8 cellular contexts compared by ENCODE assay signal in genomic region chr14:88824314-88825077, GRCh38. TPM values are rescaled to one million over a fixed set of nuclear protein-coding genes. Genes with fewer than 3 reads are reported as not detected.
DNase-seq lines count a peak whose midpoint lies in the region; ATAC-seq and TF ChIP-seq lines count a peak whose summit lies in the region.

Gene TTC8 (plus strand): TSS chr14:88824651. CDS start chr14:88824708, 57 bp downstream.

- H3K4me1 Mint-ChIP-seq in naive thymus-derived CD8-positive, alpha-beta T cell = peaks cover 6 to 15% (median 12%) of the 10 kb centered on the region in 4 donors
- peaks cover 11 to 16% of the 10 kb centered on the region in 2 donors for H3K4me1 Mint-ChIP-seq in stimulated activated naive B cell treated with anti-CD40 and anti-IgM and Interleukin-4, amounts not matched to agents 10 μg/mL and 1 μg/mL and 100 μg/mL, for 72 hours

- peaks cover 0 to 13% (median 6%) of the 10 kb centered on the region in 5 donors for H3K27me3 Mint-ChIP-seq in naive thymus-derived CD8-positive, alpha-beta T cell
- H3K27me3 Mint-ChIP-seq in stimulated activated naive B cell treated with anti-CD40 and anti-IgM and Interleukin-4, amounts not matched to agents 10 μg/mL and 1 μg/mL and 100 μg/mL, for 72 hours = peaks cover 6 to 15% of the 10 kb centered on the region in 2 donors

- DNase-seq in EL (peak; percentile 90), H4 (ENCODE audit: low spot score) (peak; percentile 80), LoVo (ENCODE audit: low spot score) (peak; percentile 90), RWPE1 (ENCODE audit: low spot score) (peak; percentile 90), fibroblast of peridontal ligament (ENCODE audit: extremely low read depth) (peak; percentile 87)
- DNase-seq in activated T-helper 9 cell treated with anti-CD3 and anti-CD28 coated beads, Interleukin-2, amount 50 U/mL, for 16 hours (ENCODE audit: low read depth) = peak; percentile 68
- peak; percentile 71 to 95 (median 86) for DNase-seq in naive thymus-derived CD8-positive, alpha-beta T cell
- DNase-seq in stimulated activated naive B cell treated with anti-CD40 and anti-IgM and Interleukin-4, amounts not matched to agents 10 μg/mL and 1 μg/mL and 100 μg/mL, for 72 hours = peak; percentile 78

- H3K4me3 Mint-ChIP-seq in naive thymus-derived CD8-positive, alpha-beta T cell = peak within 1 kb of the TSS; percentile 74 to 95 (median 88)
- H3K4me3 Mint-ChIP-seq in stimulated activated naive B cell treated with anti-CD40 and anti-IgM and Interleukin-4, amounts not matched to agents 10 μg/mL and 1 μg/mL and 100 μg/mL, for 72 hours = peak within 1 kb of the TSS; percentile 81 to 97

- H3K27ac Mint-ChIP-seq in naive thymus-derived CD8-positive, alpha-beta T cell = peak within 1 kb of the TSS; percentile 96 to 100 (median 99)
- H3K27ac Mint-ChIP-seq in stimulated activated naive B cell treated with anti-CD40 and anti-IgM and Interleukin-4, amounts not matched to agents 10 μg/mL and 1 μg/mL and 100 μg/mL, for 72 hours = peak within 1 kb of the TSS; percentile 100

- CTCF ChIA-PET in RWPE1 (lab: Yijun Ruan, JAX) = interaction anchor here (0.9 kb wide), 2 partner anchors 26 to 142 kb away, joined by 3 read pairs; no protein-coding TSS in a partner anchor

- no peaks in the 10 kb centered on the region for H3K9me3 Mint-ChIP-seq in naive thymus-derived CD8-positive, alpha-beta T cell
- no peaks in the 10 kb centered on the region for H3K9me3 Mint-ChIP-seq in stimulated activated naive B cell treated with anti-CD40 and anti-IgM and Interleukin-4, amounts not matched to agents 10 μg/mL and 1 μg/mL and 100 μg/mL, for 72 hours

- H3K36me3 Mint-ChIP-seq in naive thymus-derived CD8-positive, alpha-beta T cell = no peaks in the 10 kb centered on the region
- no peaks in the 10 kb centered on the region for H3K36me3 Mint-ChIP-seq in stimulated activated naive B cell treated with anti-CD40 and anti-IgM and Interleukin-4, amounts not matched to agents 10 μg/mL and 1 μg/mL and 100 μg/mL, for 72 hours

- H3K27ac ChIP-seq in RWPE1 = peak within 1 kb of the TSS; percentile 82

- POLR2A ChIA-PET in RWPE1 (lab: Yijun Ruan, JAX; ENCODE audit: low non-redundant PET) = interaction anchor here (0.6 kb wide), 1 partner anchor 15 kb away, joined by 3 read pairs; no protein-coding TSS in a partner anchor
- POLR2A ChIA-PET in naive thymus-derived CD8-positive, alpha-beta T cell (lab: Charles Lee) = interaction anchor here (2.5 kb wide), 1 partner anchor 32 kb away, joined by 21 read pairs; the partner anchor contains the start of gene EML5

- no peak for TF ChIP-seq CTCF in RWPE1 (conservative IDR thresholded peaks at IDR 0.05; ENCODE audit: low read depth)

- ATAC-seq in naive thymus-derived CD8-positive, alpha-beta T cell = peak; percentile 95 to 96
- peak; percentile 97 to 98 for ATAC-seq in stimulated activated naive B cell treated with anti-CD40 and anti-IgM and Interleukin-4, amounts not matched to agents 10 μg/mL and 1 μg/mL and 100 μg/mL, for 72 hours (replicated peaks)

RNA-seq across cellular contexts. Expression of gene TTC8, which starts in this region (rescaled TPM):
- 21.8 and 27.8 TPM in 2 replicates for total RNA-seq in H4 (2014; rRNA removed; shearing (Covaris generic))
- total RNA-seq in naive thymus-derived CD8-positive, alpha-beta T cell = 1 to 10 TPM; 3.7 to 3.8 TPM
- 1 to 10 TPM; 1.2 to 1.8 (median 1.5) TPM for polyA plus RNA-seq in naive thymus-derived CD8-positive, alpha-beta T cell

Comparison
In these comparisons a context has a peak if more than half of its experiments do, and no peak if none do; other contexts are left out.
1. Peak in every context shown above with its lines: DNase-seq, ATAC-seq and H3K27ac ChIP-seq.